Comparison of ENCODE assay signal across 13 cellular contexts in the genomic region with DNA sequence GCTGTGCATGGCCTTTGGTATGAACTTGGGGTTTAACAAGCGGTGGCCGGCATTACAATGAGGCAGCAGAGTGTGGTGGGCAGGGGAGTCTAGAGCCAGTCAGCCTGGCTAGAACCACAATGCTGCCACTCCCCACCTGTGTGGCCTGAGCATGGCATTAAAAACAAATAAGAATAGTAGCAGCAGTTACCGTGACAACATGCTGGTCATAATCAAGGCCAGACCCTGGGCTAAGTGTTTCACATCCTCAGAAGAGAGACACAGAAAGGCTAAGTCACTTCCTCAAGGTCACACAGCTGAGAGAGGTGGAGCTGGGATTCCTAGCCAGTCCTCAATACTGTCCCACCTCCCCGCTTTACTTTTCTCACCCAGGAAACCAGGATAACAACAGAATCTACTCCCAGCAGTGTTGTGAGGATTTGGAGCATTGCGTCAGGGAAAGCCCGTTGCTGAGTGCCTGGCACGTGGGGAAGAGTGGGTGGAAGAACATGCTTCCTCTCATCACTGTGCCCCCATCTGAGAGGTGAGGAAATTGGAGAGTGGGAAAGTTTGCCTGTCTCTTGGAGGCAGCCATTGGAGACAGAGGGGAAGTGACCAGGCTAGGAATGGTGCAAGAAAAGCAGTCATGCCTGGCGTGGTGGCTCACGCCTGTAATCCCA. TPM values are rescaled to one million over a fixed set of nuclear protein-coding genes. Genes with fewer than 3 reads are reported as not detected.
DNase-seq lines count a peak whose midpoint lies in the region; ATAC-seq and TF ChIP-seq lines count a peak whose summit lies in the region.
"Had no signal": no experiment of that assay in that cellular context is flagged by ENCODE, and none has a peak within 500 bp of the region (broad histone marks: within the 10 kb centered on the region; RNA-seq: fewer than 3 reads in every experiment).

No MANE protein-coding gene starts in this region.

- no peak overlapping the region for H3K4me3 ChIP-seq in GM12865 (ENCODE audit: low read depth, low read length)
- no peak overlapping the region for H3K4me3 ChIP-seq in WERI-Rb-1 (ENCODE audit: low read depth, low read length)
- no peak overlapping the region for H3K4me3 ChIP-seq in fibroblast of pulmonary artery (replicated peaks; ENCODE audit: low read depth, low read length)
- H3K4me3 ChIP-seq in CD8-positive, alpha-beta memory T cell (ENCODE audit: low read length), result no peak overlapping the region

- no peaks in the 10 kb centered on the region for H3K27me3 ChIP-seq in WERI-Rb-1 (ENCODE audit: insufficient read depth, low read depth, severe bottlenecking)
- no peaks in the 10 kb centered on the region for H3K27me3 ChIP-seq in CD8-positive, alpha-beta memory T cell (ENCODE audit: insufficient read depth, low read length, poor library complexity, severe bottlenecking)
- H3K27me3 ChIP-seq: BE2C had no signal

- peaks cover 83% of the 10 kb centered on the region for H3K36me3 ChIP-seq in WERI-Rb-1
- peaks cover 6% of the 10 kb centered on the region for H3K36me3 ChIP-seq in CD8-positive, alpha-beta memory T cell (ENCODE audit: insufficient read depth, low read length)
- H3K36me3 ChIP-seq: BE2C had no signal

- H3K4me3 Mint-ChIP-seq in stimulated activated memory B cell treated with anti-CD40 and anti-IgM and Interleukin-4, amounts not matched to agents 10 μg/mL and 1 μg/mL and 100 μg/mL, for 72 hours, result no peak overlapping the region
- H3K4me3 Mint-ChIP-seq in CD8-positive, alpha-beta memory T cell, result no peak overlapping the region

- H3K27me3 Mint-ChIP-seq in stimulated activated memory B cell treated with anti-CD40 and anti-IgM and Interleukin-4, amounts not matched to agents 10 μg/mL and 1 μg/mL and 100 μg/mL, for 72 hours, result no peaks in the 10 kb centered on the region
- no peaks in the 10 kb centered on the region for H3K27me3 Mint-ChIP-seq in CD8-positive, alpha-beta memory T cell

- no peaks in the 10 kb centered on the region for H3K4me1 Mint-ChIP-seq in stimulated activated memory B cell treated with anti-CD40 and anti-IgM and Interleukin-4, amounts not matched to agents 10 μg/mL and 1 μg/mL and 100 μg/mL, for 72 hours
- no peaks in the 10 kb centered on the region for H3K4me1 Mint-ChIP-seq in CD8-positive, alpha-beta memory T cell

- ATAC-seq in stimulated activated memory B cell treated with anti-CD40 and anti-IgM and Interleukin-4, amounts not matched to agents 10 μg/mL and 1 μg/mL and 100 μg/mL, for 72 hours, result peak; percentile 27
- ATAC-seq in HG02840 (IDR thresholded peaks at IDR 0.05; ENCODE audit: low FRiP score, unreplicated experiment), result no peak

- no peak overlapping the region for H3K27ac Mint-ChIP-seq in stimulated activated memory B cell treated with anti-CD40 and anti-IgM and Interleukin-4, amounts not matched to agents 10 μg/mL and 1 μg/mL and 100 μg/mL, for 72 hours
- no peak overlapping the region for H3K27ac Mint-ChIP-seq in CD8-positive, alpha-beta memory T cell

- TF ChIP-seq CTCF in GM12865 (IDR thresholded peaks at IDR 0.05; ENCODE audit: insufficient read depth, low read depth, low read length, missing control alignments) (no peak), WERI-Rb-1 (IDR thresholded peaks at IDR 0.05; ENCODE audit: low read depth, low read length) (no peak), fibroblast of pulmonary artery (IDR thresholded peaks at IDR 0.05; ENCODE audit: low read length, missing control alignments) (no peak)

- DNase-seq in GM12865 (ENCODE audit: low read depth), result peak; percentile 13
- no peak for DNase-seq in WERI-Rb-1
- peak; percentile 14 for DNase-seq in fibroblast of pulmonary artery (ENCODE audit: low read depth)
- no peak for DNase-seq in CD8-positive, alpha-beta memory T cell
- DNase-seq in NCI-H2171 (lab: John Stamatoyannopoulos, UW), result no peak
- DNase-seq: BE2C, KG1, NCI-H1930, NCI-H2171 treated with DMSO at 0.1 percent for 48 hours, NCI-H774, SHP77 had no signal

- H3K4me1 ChIP-seq in CD8-positive, alpha-beta memory T cell (ENCODE audit: insufficient read depth, low read length), result no peaks in the 10 kb centered on the region
- H3K4me1 ChIP-seq: BE2C had no signal

- POLR2A ChIA-PET in CD8-positive, alpha-beta memory T cell (lab: Charles Lee), result no interaction called here

- no peaks in the 10 kb centered on the region for H3K9me3 Mint-ChIP-seq in stimulated activated memory B cell treated with anti-CD40 and anti-IgM and Interleukin-4, amounts not matched to agents 10 μg/mL and 1 μg/mL and 100 μg/mL, for 72 hours
- no peaks in the 10 kb centered on the region for H3K9me3 Mint-ChIP-seq in CD8-positive, alpha-beta memory T cell

- CTCF ChIA-PET in CD8-positive, alpha-beta memory T cell (lab: Charles Lee), result no interaction called here

- H3K27ac ChIP-seq in WERI-Rb-1, result peak overlapping the region; percentile 49; the same call in 1 of the 2 replicates
- no peak overlapping the region for H3K27ac ChIP-seq in CD8-positive, alpha-beta memory T cell (ENCODE audit: low read depth, low read length)

- peaks cover 70% of the 10 kb centered on the region for H3K36me3 Mint-ChIP-seq in stimulated activated memory B cell treated with anti-CD40 and anti-IgM and Interleukin-4, amounts not matched to agents 10 μg/mL and 1 μg/mL and 100 μg/mL, for 72 hours
- H3K36me3 Mint-ChIP-seq in CD8-positive, alpha-beta memory T cell, result peaks cover 5 to 86% (median 18%) of the 10 kb centered on the region in 3 donors

- no peaks in the 10 kb centered on the region for H3K9me3 ChIP-seq in WERI-Rb-1 (ENCODE audit: severe bottlenecking)
- H3K9me3 ChIP-seq in CD8-positive, alpha-beta memory T cell (ENCODE audit: low read length), result no peaks in the 10 kb centered on the region
- H3K9me3 ChIP-seq: BE2C had no signal

RNA-seq across cellular contexts. Expression of gene LIG1, which starts 24.4 kb away (rescaled TPM):
- total RNA-seq in CD8-positive, alpha-beta memory T cell, result 100 to 1,000 TPM; 129 to 135 TPM
- 24.1 TPM for polyA plus RNA-seq in CD8-positive, alpha-beta memory T cell

RNA-seq across cellular contexts. Expression of gene ZSWIM9, which starts 24.8 kb away (rescaled TPM):
- 1 to 10 TPM; 6.4 to 7.4 TPM for total RNA-seq in CD8-positive, alpha-beta memory T cell
- polyA plus RNA-seq in CD8-positive, alpha-beta memory T cell, result 1.9 TPM

RNA-seq across cellular contexts. Expression of gene PLA2G4C, which starts 35.1 kb away (rescaled TPM):
- total RNA-seq in CD8-positive, alpha-beta memory T cell, result 1 to 10 TPM; 1.7 to 2.6 TPM
- not detected for polyA plus RNA-seq in CD8-positive, alpha-beta memory T cell

Comparison
In these comparisons a context has a peak if more than half of its experiments do, and no peak if none do; other contexts are left out.
1. DNase-seq: peak in GM12865 (single experiment) and fibroblast of pulmonary artery (single experiment); none in WERI-Rb-1 (single experiment), CD8-positive, alpha-beta memory T cell (0 of 5) and NCI-H2171 (single experiment).